ENCODE assay signal across 16 cellular contexts in genomic region chr17:36092228-36092627, GRCh38. TPM values are rescaled to one million over a fixed set of nuclear protein-coding genes. Genes with fewer than 3 reads are reported as not detected.
DNase-seq lines count a peak whose midpoint lies in the region; ATAC-seq and TF ChIP-seq lines count a peak whose summit lies in the region.
"Had no signal": no experiment of that assay in that cellular context is flagged by ENCODE, and none has a peak within 500 bp of the region (broad histone marks: within the 10 kb centered on the region; RNA-seq: fewer than 3 reads in every experiment).

No MANE protein-coding gene starts in this region.

- no peak overlapping the region for H3K4me3 Mint-ChIP-seq in T-helper 1 cell treated with Interleukin-12 subunit alpha and Interleukin-12 subunit beta and Interleukin-4 antibody, amounts not matched to agents 30 μg/mL and 1 μg/mL, for 36 hours
- no peak overlapping the region for H3K4me3 Mint-ChIP-seq in central memory CD8-positive, alpha-beta T cell
- H3K4me3 Mint-ChIP-seq: GM23338, nephron progenitor cell, T-cell had no signal

- no peaks in the 10 kb centered on the region for H3K27me3 ChIP-seq in foreskin keratinocyte

- H3K9me3 Mint-ChIP-seq in T-helper 1 cell treated with Interleukin-12 subunit alpha and Interleukin-12 subunit beta and Interleukin-4 antibody, amounts not matched to agents 30 μg/mL and 1 μg/mL, for 36 hours = no peaks in the 10 kb centered on the region
- no peaks in the 10 kb centered on the region for H3K9me3 Mint-ChIP-seq in central memory CD8-positive, alpha-beta T cell
- H3K9me3 Mint-ChIP-seq: GM23338, nephron progenitor cell, T-cell had no signal

- TF ChIP-seq CTCF in foreskin keratinocyte (conservative IDR thresholded peaks at IDR 0.05) = no peak

- peak overlapping the region; percentile 4 for H3K27ac Mint-ChIP-seq in T-helper 1 cell treated with Interleukin-12 subunit alpha and Interleukin-12 subunit beta and Interleukin-4 antibody, amounts not matched to agents 30 μg/mL and 1 μg/mL, for 36 hours
- peak overlapping the region; percentile 29 for H3K27ac Mint-ChIP-seq in central memory CD8-positive, alpha-beta T cell (ENCODE audit: low read depth)
- H3K27ac Mint-ChIP-seq: GM23338, nephron progenitor cell, T-cell had no signal

- no peak for ATAC-seq in central memory CD8-positive, alpha-beta T cell (replicated peaks; ENCODE audit: extremely low read depth, poor library complexity, severe bottlenecking)
- ATAC-seq in foreskin keratinocyte = no peak
- ATAC-seq: GM23338, lower lobe of right lung, T-cell had no signal

- H3K27ac ChIP-seq in foreskin keratinocyte = no peak overlapping the region
- H3K27ac ChIP-seq: lower lobe of right lung had no signal

- peaks cover 25% of the 10 kb centered on the region for H3K27me3 Mint-ChIP-seq in T-helper 1 cell treated with Interleukin-12 subunit alpha and Interleukin-12 subunit beta and Interleukin-4 antibody, amounts not matched to agents 30 μg/mL and 1 μg/mL, for 36 hours (ENCODE audit: low read depth)
- H3K27me3 Mint-ChIP-seq in central memory CD8-positive, alpha-beta T cell = no peaks in the 10 kb centered on the region

- peaks cover 38% of the 10 kb centered on the region for H3K4me1 Mint-ChIP-seq in T-helper 1 cell treated with Interleukin-12 subunit alpha and Interleukin-12 subunit beta and Interleukin-4 antibody, amounts not matched to agents 30 μg/mL and 1 μg/mL, for 36 hours (ENCODE audit: low read depth)
- peaks cover 76% of the 10 kb centered on the region for H3K4me1 Mint-ChIP-seq in central memory CD8-positive, alpha-beta T cell

- H3K4me1 ChIP-seq in foreskin keratinocyte = no peaks in the 10 kb centered on the region
- H3K4me1 ChIP-seq: BE2C, lower lobe of right lung had no signal

- peak; percentile 43 to 45 for DNase-seq in stimulated activated CD4-positive, alpha-beta T cell treated with anti-CD3 and anti-CD28 coated beads, Interleukin-2, amount 100 ng/mL, for 24 hours
- DNase-seq in stimulated activated CD4-positive, alpha-beta T cell treated with anti-CD3 and anti-CD28 coated beads, Interleukin-4, amount 100 ng/mL, for 4 hours = no peak
- DNase-seq in central memory CD8-positive, alpha-beta T cell (ENCODE audit: low spot score in 2 of 2) = no peak
- no peak for DNase-seq in NCI-H2196 (lab: John Stamatoyannopoulos, UW; ENCODE audit: unreplicated experiment)
- DNase-seq in NAMALWA (ENCODE audit: low spot score) = no peak
- DNase-seq in foreskin keratinocyte = no peak
- DNase-seq: BE2C, cerebellar nuclear complex, lower lobe of right lung, NCI-H2107, NCI-H82, nephron progenitor cell, T-cell had no signal

- peaks cover 3% of the 10 kb centered on the region for H3K36me3 Mint-ChIP-seq in T-helper 1 cell treated with Interleukin-12 subunit alpha and Interleukin-12 subunit beta and Interleukin-4 antibody, amounts not matched to agents 30 μg/mL and 1 μg/mL, for 36 hours (ENCODE audit: low read depth)
- peaks cover 9% of the 10 kb centered on the region for H3K36me3 Mint-ChIP-seq in central memory CD8-positive, alpha-beta T cell (ENCODE audit: insufficient read depth)
- H3K36me3 Mint-ChIP-seq: T-cell had no signal

RNA-seq across cellular contexts. Expression of gene CCL3, which starts 2.3 kb away (rescaled TPM):
- not detected in 2 replicates for total RNA-seq in foreskin keratinocyte
- polyA plus RNA-seq in foreskin keratinocyte = not detected in 2 replicates
- total RNA-seq: GM23338 had no signal
- polyA plus RNA-seq: GM23338 had no signal

RNA-seq across cellular contexts. Expression of gene CCL4, which starts 11.4 kb away (rescaled TPM):
- total RNA-seq in foreskin keratinocyte = not detected in 2 replicates
- not detected in 2 replicates for polyA plus RNA-seq in foreskin keratinocyte
- total RNA-seq: GM23338 had no signal
- polyA plus RNA-seq: GM23338 had no signal

RNA-seq across cellular contexts. Expression of gene CCL18, which starts 28.2 kb away (rescaled TPM):
- total RNA-seq in foreskin keratinocyte = not detected in 2 replicates
- polyA plus RNA-seq in foreskin keratinocyte = not detected in 2 replicates
- total RNA-seq: GM23338, T-cell, urinary bladder had no signal
- polyA plus RNA-seq: GM23338 had no signal

Comparison
In these comparisons a context has a peak if more than half of its experiments do, and no peak if none do; other contexts are left out.
1. DNase-seq: peak in stimulated activated CD4-positive, alpha-beta T cell treated with anti-CD3 and anti-CD28 coated beads, Interleukin-2, amount 100 ng/mL, for 24 hours (2 of 2); none in stimulated activated CD4-positive, alpha-beta T cell treated with anti-CD3 and anti-CD28 coated beads, Interleukin-4, amount 100 ng/mL, for 4 hours (0 of 2), central memory CD8-positive, alpha-beta T cell (0 of 2), NCI-H2196 (single experiment), NAMALWA (single experiment) and foreskin keratinocyte (0 of 2).